In genomic region chr1:162916821-162917613, GRCh38 we compare ENCODE assay signal across 17 cellular contexts. TPM values are rescaled to one million over a fixed set of nuclear protein-coding genes. Genes with fewer than 3 reads are reported as not detected.
"Had no signal": no experiment of that assay in that cellular context is flagged by ENCODE, and none has a peak within 500 bp of the region (broad histone marks: within the 10 kb centered on the region; RNA-seq: fewer than 3 reads in every experiment).

No MANE protein-coding gene starts in this region.

- H3K4me1 ChIP-seq: thyroid gland had no signal

- H3K4me1 Mint-ChIP-seq: stimulated activated effector memory CD8-positive, alpha-beta T cell treated with anti-CD3 and anti-CD28 coated beads, Interleukin-12 subunit alpha, Interleukin-12 subunit beta, amount 100 ng/mL, for 72 hours had no signal

- H3K36me3 ChIP-seq: thyroid gland had no signal

- H3K27ac ChIP-seq: thyroid gland had no signal

- H3K4me3 ChIP-seq: thyroid gland had no signal

- H3K27ac Mint-ChIP-seq: activated naive CD8-positive, alpha-beta T cell treated with anti-CD3 and anti-CD28 coated beads for 36 hours; stimulated activated effector memory CD8-positive, alpha-beta T cell treated with anti-CD3 and anti-CD28 coated beads, Interleukin-12 subunit alpha, Interleukin-12 subunit beta, amount 100 ng/mL, for 72 hours; WTC11 had no signal

- H3K4me3 Mint-ChIP-seq: activated CD8-positive, alpha-beta T cell treated with anti-CD3 and anti-CD28 coated beads, Interleukin-2, amount 10 ng/mL, durations not matched to agents 7 days and 5 days; activated naive CD8-positive, alpha-beta T cell treated with anti-CD3 and anti-CD28 coated beads for 36 hours; nephron; stimulated activated effector memory CD8-positive, alpha-beta T cell treated with anti-CD3 and anti-CD28 coated beads, Interleukin-12 subunit alpha, Interleukin-12 subunit beta, amount 100 ng/mL, for 72 hours; WTC11 had no signal

- H3K9me3 ChIP-seq: thyroid gland had no signal

- ATAC-seq: activated CD8-positive, alpha-beta T cell treated with anti-CD3 and anti-CD28 coated beads, Interleukin-2, amount 10 ng/mL, durations not matched to agents 7 days and 5 days; left ventricle myocardium superior; sciatic nerve; stimulated activated effector memory CD8-positive, alpha-beta T cell treated with anti-CD3 and anti-CD28 coated beads, Interleukin-12 subunit alpha, Interleukin-12 subunit beta, amount 100 ng/mL, for 72 hours; WTC11 had no signal

- H3K27me3 ChIP-seq: thyroid gland had no signal

- H3K36me3 Mint-ChIP-seq: activated naive CD8-positive, alpha-beta T cell treated with anti-CD3 and anti-CD28 coated beads for 36 hours; stimulated activated effector memory CD8-positive, alpha-beta T cell treated with anti-CD3 and anti-CD28 coated beads, Interleukin-12 subunit alpha, Interleukin-12 subunit beta, amount 100 ng/mL, for 72 hours had no signal

- DNase-seq: activated CD4-positive, alpha-beta T cell treated with anti-CD3 and anti-CD28 coated beads for 4 hours; activated CD8-positive, alpha-beta memory T cell treated with anti-CD3 and anti-CD28 coated beads, Interleukin-2, amount 50 U/mL, for 4 hours; activated CD8-positive, alpha-beta T cell treated with anti-CD3 and anti-CD28 coated beads, Interleukin-2, amount 10 ng/mL, durations not matched to agents 7 days and 5 days; activated naive CD8-positive, alpha-beta T cell treated with anti-CD3 and anti-CD28 coated beads for 36 hours; aorta; erythroblast; kidney; left ventricle myocardium superior; mesendoderm; stimulated activated CD4-positive, alpha-beta T cell treated with anti-CD3 and anti-CD28 coated beads, Interleukin-2, amount 100 ng/mL, for 24 hours; thyroid gland had no signal

RNA-seq across cellular contexts. Expression of gene CCDC190, which starts 56.0 kb away (rescaled TPM):
- total RNA-seq: activated CD8-positive, alpha-beta T cell treated with anti-CD3 and anti-CD28 coated beads, Interleukin-2, amount 10 ng/mL, durations not matched to agents 7 days and 5 days; activated naive CD8-positive, alpha-beta T cell treated with anti-CD3 and anti-CD28 coated beads for 36 hours; dermis blood vessel endothelial cell; T-helper 2 cell treated with Interferon-gamma antibody and Interleukin-4, amounts not matched to agents 100 ng/mL and 5 ng/mL, for 36 hours; WTC11 had no signal
